Comparison of ENCODE assay signal across 37 cellular contexts in genomic region chr7:90033850-90034249, GRCh38.
"Had no signal": no experiment of that assay in that cellular context is flagged by ENCODE, and none has a peak within 500 bp of the region (broad histone marks: within the 10 kb centered on the region; RNA-seq: fewer than 3 reads in every experiment).

No MANE protein-coding gene starts in this region.

- H3K27me3 ChIP-seq: ascending aorta, cardiac muscle cell had no signal

- H3K4me1 ChIP-seq: ascending aorta had no signal

- H3K4me1 Mint-ChIP-seq: activated CD4-positive, alpha-beta memory T cell treated with anti-CD3 and anti-CD28 coated beads, Interleukin-2, amount 10 ng/mL, durations not matched to agents 7 days and 5 days; activated CD4-positive, alpha-beta T cell treated with anti-CD3 and anti-CD28 coated beads for 36 hours; activated CD4-positive, alpha-beta T cell treated with anti-CD3 and anti-CD28 coated beads, Interleukin-2, amount 10 ng/mL, durations not matched to agents 7 days and 5 days; activated CD8-positive, alpha-beta memory T cell treated with anti-CD3 and anti-CD28 coated beads, Interleukin-2, amount 10 ng/mL, durations not matched to agents 7 days and 5 days; activated naive CD4-positive, alpha-beta T cell treated with anti-CD3 and anti-CD28 coated beads, Interleukin-2, amount 10 ng/mL, durations not matched to agents 7 days and 5 days; activated naive CD4-positive, alpha-beta T cell treated with anti-CD3 and anti-CD28 coated beads, Interleukin-2, amount 50 U/mL, for 24 hours; activated naive CD8-positive, alpha-beta T cell treated with anti-CD3 and anti-CD28 coated beads, Interleukin-2, amount 10 ng/mL, durations not matched to agents 7 days and 5 days; activated naive CD8-positive, alpha-beta T cell treated with anti-CD3 and anti-CD28 coated beads, Interleukin-2, amount 50 U/mL, for 24 hours; brain; central memory CD8-positive, alpha-beta T cell had no signal

- ATAC-seq: activated CD4-positive, alpha-beta T cell treated with anti-CD3 and anti-CD28 coated beads for 36 hours; activated CD4-positive, CD25-positive, alpha-beta regulatory T cell treated with anti-CD3 and anti-CD28 coated beads, Interleukin-2, amount 50 U/mL, for 24 hours; activated CD8-positive, alpha-beta memory T cell treated with anti-CD3 and anti-CD28 coated beads, Interleukin-2, amount 10 ng/mL, durations not matched to agents 7 days and 5 days; activated CD8-positive, alpha-beta T cell treated with anti-CD3 and anti-CD28 coated beads, Interleukin-2, amount 10 ng/mL, durations not matched to agents 7 days and 5 days; activated naive CD8-positive, alpha-beta T cell treated with anti-CD3 and anti-CD28 coated beads, Interleukin-2, amount 50 U/mL, for 24 hours had no signal

- H3K9me3 ChIP-seq: ascending aorta had no signal

- H3K9me3 Mint-ChIP-seq: activated CD4-positive, alpha-beta memory T cell treated with anti-CD3 and anti-CD28 coated beads, Interleukin-2, amount 10 ng/mL, durations not matched to agents 7 days and 5 days; activated CD4-positive, alpha-beta T cell treated with anti-CD3 and anti-CD28 coated beads, Interleukin-2, amount 10 ng/mL, durations not matched to agents 7 days and 5 days; activated naive CD4-positive, alpha-beta T cell treated with anti-CD3 and anti-CD28 coated beads, Interleukin-2, amount 10 ng/mL, durations not matched to agents 7 days and 5 days; activated naive CD4-positive, alpha-beta T cell treated with anti-CD3 and anti-CD28 coated beads, Interleukin-2, amount 50 U/mL, for 24 hours; activated T-cell treated with anti-CD3 and anti-CD28 coated beads, Interleukin-2, amount 50 U/mL, for 24 hours; activated T-helper 2 cell treated with anti-CD3 and anti-CD28 coated beads, Interferon-gamma antibody, Interleukin-2, Interleukin-4, amounts not matched to agents 10 μg/mL and 5 μg/mL and 100 μg/mL, durations not matched to agents 14 hours and 24 hours and 36 hours; T-helper 2 cell treated with Interferon-gamma antibody and Interleukin-4, amounts not matched to agents 5 μg/mL and 100 μg/mL, for 36 hours had no signal

- H3K27me3 Mint-ChIP-seq: activated CD4-positive, alpha-beta memory T cell treated with anti-CD3 and anti-CD28 coated beads, Interleukin-2, amount 10 ng/mL, durations not matched to agents 7 days and 5 days; activated CD4-positive, alpha-beta T cell treated with anti-CD3 and anti-CD28 coated beads for 36 hours; activated CD4-positive, alpha-beta T cell treated with anti-CD3 and anti-CD28 coated beads, Interleukin-2, amount 10 ng/mL, durations not matched to agents 7 days and 5 days; activated CD8-positive, alpha-beta memory T cell treated with anti-CD3 and anti-CD28 coated beads, Interleukin-2, amount 10 ng/mL, durations not matched to agents 7 days and 5 days; activated naive CD4-positive, alpha-beta T cell treated with anti-CD3 and anti-CD28 coated beads, Interleukin-2, amount 10 ng/mL, durations not matched to agents 7 days and 5 days; activated naive CD4-positive, alpha-beta T cell treated with anti-CD3 and anti-CD28 coated beads, Interleukin-2, amount 50 U/mL, for 24 hours; activated naive CD8-positive, alpha-beta T cell; activated naive CD8-positive, alpha-beta T cell treated with anti-CD3 and anti-CD28 coated beads, Interleukin-2, amount 10 ng/mL, durations not matched to agents 7 days and 5 days; activated naive CD8-positive, alpha-beta T cell treated with anti-CD3 and anti-CD28 coated beads, Interleukin-2, amount 50 U/mL, for 24 hours; activated T-cell treated with anti-CD3 and anti-CD28 coated beads, Interleukin-2, amount 50 U/mL, for 24 hours; brain; central memory CD8-positive, alpha-beta T cell had no signal

- H3K36me3 ChIP-seq: ascending aorta, cardiac muscle cell had no signal

- H3K36me3 Mint-ChIP-seq: activated CD8-positive, alpha-beta memory T cell treated with anti-CD3 and anti-CD28 coated beads, Interleukin-2, amount 10 ng/mL, durations not matched to agents 7 days and 5 days; activated naive CD4-positive, alpha-beta T cell treated with anti-CD3 and anti-CD28 coated beads, Interleukin-2, amount 10 ng/mL, durations not matched to agents 7 days and 5 days; activated naive CD4-positive, alpha-beta T cell treated with anti-CD3 and anti-CD28 coated beads, Interleukin-2, amount 50 U/mL, for 24 hours; activated naive CD8-positive, alpha-beta T cell; activated naive CD8-positive, alpha-beta T cell treated with anti-CD3 and anti-CD28 coated beads, Interleukin-2, amount 10 ng/mL, durations not matched to agents 7 days and 5 days; brain had no signal

- H3K4me3 ChIP-seq: ascending aorta, cardiac muscle cell had no signal

- H3K27ac ChIP-seq: ascending aorta, cardiac muscle cell, VCaP had no signal

- DNase-seq: activated CD4-positive, alpha-beta memory T cell treated with anti-CD3 and anti-CD28 coated beads, Interleukin-2, amount 10 ng/mL, durations not matched to agents 7 days and 5 days; activated CD4-positive, alpha-beta T cell treated with anti-CD3 and anti-CD28 coated beads for 1 hour; activated CD4-positive, alpha-beta T cell treated with anti-CD3 and anti-CD28 coated beads for 36 hours; activated CD4-positive, alpha-beta T cell treated with anti-CD3 and anti-CD28 coated beads for 48 hours; activated CD4-positive, alpha-beta T cell treated with anti-CD3 and anti-CD28 coated beads, Interleukin-2, amount 10 ng/mL, durations not matched to agents 7 days and 5 days; activated CD4-positive, alpha-beta T cell treated with anti-CD3 and anti-CD28 coated beads, Interleukin-2, amount 50 U/mL, for 48 hours; activated CD4-positive, CD25-positive, alpha-beta regulatory T cell; activated CD8-positive, alpha-beta memory T cell treated with anti-CD3 and anti-CD28 coated beads for 24 hours; activated CD8-positive, alpha-beta memory T cell treated with anti-CD3 and anti-CD28 coated beads, Interleukin-2, amount 10 ng/mL, durations not matched to agents 7 days and 5 days; activated CD8-positive, alpha-beta memory T cell treated with anti-CD3 and anti-CD28 coated beads, Interleukin-2, amount 50 U/mL, for 48 hours; activated CD8-positive, alpha-beta T cell treated with anti-CD3 and anti-CD28 coated beads, Interleukin-2, amount 10 ng/mL, durations not matched to agents 7 days and 5 days; activated effector memory CD4-positive, alpha-beta T cell treated with Interleukin-2 at 50 U/mL for 16 hours; activated gamma-delta T cell; activated naive CD4-positive, alpha-beta T cell treated with anti-CD3 and anti-CD28 coated beads, Interleukin-2, amount 10 ng/mL, durations not matched to agents 7 days and 5 days; activated naive CD4-positive, alpha-beta T cell treated with Interleukin-2 at 50 U/mL for 16 hours; activated naive CD8-positive, alpha-beta T cell treated with anti-CD3 and anti-CD28 coated beads, Interleukin-2, amount 10 ng/mL, durations not matched to agents 7 days and 5 days; activated naive CD8-positive, alpha-beta T cell treated with anti-CD3 and anti-CD28 coated beads, Interleukin-2, amount 50 U/mL, for 24 hours; activated T-cell treated with anti-CD3 and anti-CD28 coated beads, Interleukin-2, amount 50 U/mL, for 24 hours; activated T-cell treated with anti-CD3 and anti-CD28 coated beads, Interleukin-2, amount 50 U/mL, for 48 hours; amygdala; anterior cingulate cortex; caudate nucleus; cerebellar nuclear complex; T-helper 1 cell; T-helper 2 cell; T-helper 9 cell had no signal

- H3K27ac Mint-ChIP-seq: activated CD4-positive, alpha-beta memory T cell treated with anti-CD3 and anti-CD28 coated beads, Interleukin-2, amount 10 ng/mL, durations not matched to agents 7 days and 5 days; activated CD4-positive, alpha-beta T cell treated with anti-CD3 and anti-CD28 coated beads for 36 hours; activated CD4-positive, alpha-beta T cell treated with anti-CD3 and anti-CD28 coated beads, Interleukin-2, amount 10 ng/mL, durations not matched to agents 7 days and 5 days; activated CD8-positive, alpha-beta memory T cell treated with anti-CD3 and anti-CD28 coated beads, Interleukin-2, amount 10 ng/mL, durations not matched to agents 7 days and 5 days; activated CD8-positive, alpha-beta T cell treated with anti-CD3 and anti-CD28 coated beads, Interleukin-2, amount 10 ng/mL, durations not matched to agents 7 days and 5 days; activated naive CD4-positive, alpha-beta T cell treated with anti-CD3 and anti-CD28 coated beads, Interleukin-2, amount 10 ng/mL, durations not matched to agents 7 days and 5 days; activated naive CD4-positive, alpha-beta T cell treated with anti-CD3 and anti-CD28 coated beads, Interleukin-2, amount 50 U/mL, for 24 hours; activated naive CD8-positive, alpha-beta T cell; activated naive CD8-positive, alpha-beta T cell treated with anti-CD3 and anti-CD28 coated beads, Interleukin-2, amount 10 ng/mL, durations not matched to agents 7 days and 5 days; activated naive CD8-positive, alpha-beta T cell treated with anti-CD3 and anti-CD28 coated beads, Interleukin-2, amount 50 U/mL, for 24 hours; activated T-cell treated with anti-CD3 and anti-CD28 coated beads, Interleukin-2, amount 50 U/mL, for 24 hours; activated T-helper 2 cell treated with anti-CD3 and anti-CD28 coated beads, Interferon-gamma antibody, Interleukin-2, Interleukin-4, amounts not matched to agents 10 μg/mL and 5 μg/mL and 100 μg/mL, durations not matched to agents 14 hours and 24 hours and 36 hours; brain; T-helper 1 cell treated with Interleukin-12 subunit alpha and Interleukin-12 subunit beta and Interleukin-4 antibody, amounts not matched to agents 30 μg/mL and 1 μg/mL, for 36 hours; T-helper 2 cell treated with Interferon-gamma antibody and Interleukin-4, amounts not matched to agents 5 μg/mL and 100 μg/mL, for 36 hours had no signal

- H3K4me3 Mint-ChIP-seq: activated CD4-positive, alpha-beta memory T cell treated with anti-CD3 and anti-CD28 coated beads, Interleukin-2, amount 10 ng/mL, durations not matched to agents 7 days and 5 days; activated CD4-positive, alpha-beta T cell treated with anti-CD3 and anti-CD28 coated beads for 36 hours; activated CD4-positive, alpha-beta T cell treated with anti-CD3 and anti-CD28 coated beads, Interleukin-2, amount 10 ng/mL, durations not matched to agents 7 days and 5 days; activated CD8-positive, alpha-beta memory T cell treated with anti-CD3 and anti-CD28 coated beads, Interleukin-2, amount 10 ng/mL, durations not matched to agents 7 days and 5 days; activated CD8-positive, alpha-beta T cell treated with anti-CD3 and anti-CD28 coated beads, Interleukin-2, amount 10 ng/mL, durations not matched to agents 7 days and 5 days; activated naive CD4-positive, alpha-beta T cell treated with anti-CD3 and anti-CD28 coated beads, Interleukin-2, amount 10 ng/mL, durations not matched to agents 7 days and 5 days; activated naive CD4-positive, alpha-beta T cell treated with anti-CD3 and anti-CD28 coated beads, Interleukin-2, amount 50 U/mL, for 24 hours; activated naive CD8-positive, alpha-beta T cell; activated naive CD8-positive, alpha-beta T cell treated with anti-CD3 and anti-CD28 coated beads, Interleukin-2, amount 10 ng/mL, durations not matched to agents 7 days and 5 days; activated naive CD8-positive, alpha-beta T cell treated with anti-CD3 and anti-CD28 coated beads, Interleukin-2, amount 50 U/mL, for 24 hours; activated T-cell treated with anti-CD3 and anti-CD28 coated beads, Interleukin-2, amount 50 U/mL, for 24 hours; brain; central memory CD8-positive, alpha-beta T cell; T-helper 1 cell treated with Interleukin-12 subunit alpha and Interleukin-12 subunit beta and Interleukin-4 antibody, amounts not matched to agents 30 μg/mL and 1 μg/mL, for 36 hours; T-helper 2 cell treated with Interferon-gamma antibody and Interleukin-4, amounts not matched to agents 5 μg/mL and 100 μg/mL, for 36 hours had no signal
